ENCODE assay signal across 8 cellular contexts in the genomic region with DNA sequence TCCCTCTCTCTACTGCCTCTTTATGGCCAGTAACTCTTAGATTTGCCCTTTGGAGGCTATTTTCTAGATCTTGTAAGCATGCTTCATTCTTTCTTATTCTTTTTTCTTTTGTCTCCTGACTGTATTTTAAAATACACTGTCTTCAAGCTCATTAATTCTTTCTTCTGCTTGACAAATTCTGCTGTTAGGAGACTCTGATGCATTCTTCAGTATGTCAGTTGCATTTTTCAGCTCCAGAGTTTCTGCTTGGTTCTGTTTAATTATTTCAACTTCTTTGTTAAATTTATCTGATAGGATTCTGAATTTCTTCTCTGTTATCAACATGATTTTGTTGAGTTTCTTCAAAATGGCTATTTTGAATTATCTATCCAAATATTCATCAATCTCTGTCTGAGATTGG.
"Had no signal": no experiment of that assay in that cellular context is flagged by ENCODE, and none has a peak within 500 bp of the region (broad histone marks: within the 10 kb centered on the region; RNA-seq: fewer than 3 reads in every experiment).

No MANE protein-coding gene starts in this region.

- H3K27ac Mint-ChIP-seq: IgD-negative memory B cell had no signal

- H3K4me2 ChIP-seq: KMS-11 had no signal

- H3K4me3 ChIP-seq: K562 had no signal

- ATAC-seq: K562 had no signal

- H3K27ac ChIP-seq: HL-60, KMS-11 had no signal

- H3K4me3 Mint-ChIP-seq: IgD-negative memory B cell had no signal

- H3K27me3 Mint-ChIP-seq: IgD-negative memory B cell had no signal

- DNase-seq: IMR-90, KBM-7, KG1 had no signal

- H3K9ac ChIP-seq: KMS-11 had no signal

- FAIRE-seq: HTR-8/SVneo, K562 had no signal
